In genomic region chr2:222485367-222486211, GRCh38 we compare ENCODE assay signal across 29 cellular contexts.
DNase-seq lines count a peak whose midpoint lies in the region; ATAC-seq lines count a peak whose summit lies in the region.
"Had no signal": no experiment of that assay in that cellular context is flagged by ENCODE, and none has a peak within 500 bp of the region (broad histone marks: within the 10 kb centered on the region; RNA-seq: fewer than 3 reads in every experiment).

No MANE protein-coding gene starts in this region.

- H3K9me3 ChIP-seq in neuron (ENCODE audit: low read length) (no peaks in the 10 kb centered on the region), T-helper 17 cell (ENCODE audit: control insufficient read depth, low read length, poor library complexity, severe bottlenecking) (no peaks in the 10 kb centered on the region)
- H3K9me3 ChIP-seq: testis had no signal

- peaks cover 16% of the 10 kb centered on the region for H3K27me3 Mint-ChIP-seq in T-helper 17 cell
- H3K27me3 Mint-ChIP-seq: activated CD4-positive, alpha-beta memory T cell treated with anti-CD3 and anti-CD28 coated beads for 36 hours; CD4-positive, CD25-positive, alpha-beta regulatory T cell had no signal

- DNase-seq in ELF-1 (ENCODE audit: low read depth, low spot score): peak; percentile 56
- peak; percentile 73 for DNase-seq in ecto neural progenitor cell (ENCODE audit: low spot score)
- DNase-seq in left colon: no peak
- no peak for DNase-seq in T-helper 17 cell
- no peak for DNase-seq in LoVo (ENCODE audit: low spot score)
- no peak for DNase-seq in NCI-H524 (lab: John Stamatoyannopoulos, UW)
- DNase-seq: activated CD4-positive, alpha-beta memory T cell treated with anti-CD3 and anti-CD28 coated beads for 36 hours; activated CD4-positive, alpha-beta T cell treated with anti-CD3 and anti-CD28 coated beads for 1 hour; activated CD8-positive, alpha-beta memory T cell treated with anti-CD3 and anti-CD28 coated beads, Interleukin-2, amount 50 U/mL, for 4 hours; activated naive CD4-positive, alpha-beta T cell treated with Interleukin-2 at 50 U/mL for 16 hours; AML-193; CD4-positive, CD25-positive, alpha-beta regulatory T cell; immature natural killer cell; KG1; midbrain; MM.1S; naive thymus-derived CD4-positive, alpha-beta T cell; NCI-H1105 treated with DMSO at 0.1 percent for 48 hours; NCI-H1930; NCI-H2171 treated with DMSO at 0.1 percent for 48 hours; NCI-H510A treated with DMSO at 0.1 percent for 48 hours; SHP77; stimulated activated CD4-positive, alpha-beta T cell treated with anti-CD3 and anti-CD28 coated beads, Interleukin-1b, Interleukin-23, amount 100 ng/mL, for 48 hours; testis had no signal

- H3K36me3 Mint-ChIP-seq in T-helper 17 cell (ENCODE audit: low read depth): no peaks in the 10 kb centered on the region
- H3K36me3 Mint-ChIP-seq: immature natural killer cell had no signal

- H3K4me1 ChIP-seq in neuron (ENCODE audit: insufficient read depth, low read length): peaks cover 13% of the 10 kb centered on the region

- ATAC-seq in left colon: peak; percentile 45
- no peak for ATAC-seq in T-helper 17 cell
- ATAC-seq: left lobe of liver; naive thymus-derived CD4-positive, alpha-beta T cell had no signal

- intact Hi-C loops in left colon (cut with DNase I, micrococcal nuclease): no loop called here

- H3K36me3 ChIP-seq in neuron (ENCODE audit: insufficient read depth, low read length): no peaks in the 10 kb centered on the region

- no peak overlapping the region for H3K4me3 ChIP-seq in neuron (ENCODE audit: low read length)
- H3K4me3 ChIP-seq: testis had no signal

- peaks cover 5% of the 10 kb centered on the region for H3K4me1 Mint-ChIP-seq in T-helper 17 cell
- H3K4me1 Mint-ChIP-seq: immature natural killer cell; naive thymus-derived CD4-positive, alpha-beta T cell had no signal

- no peak overlapping the region for H3K27ac Mint-ChIP-seq in T-helper 17 cell
- H3K27ac Mint-ChIP-seq: activated CD4-positive, alpha-beta memory T cell treated with anti-CD3 and anti-CD28 coated beads for 36 hours; activated T-helper 1 cell treated with anti-CD3 and anti-CD28 coated beads, Interleukin-12 subunit alpha, Interleukin-12 subunit beta, Interleukin-2, Interleukin-4 antibody, amounts not matched to agents 30 ng/mL and 10 ng/mL and 1 ng/mL, durations not matched to agents 14 hours and 24 hours and 36 hours; CD4-positive, CD25-positive, alpha-beta regulatory T cell; immature natural killer cell; naive thymus-derived CD4-positive, alpha-beta T cell; stimulated activated naive CD8-positive, alpha-beta T cell treated with anti-CD3 and anti-CD28 coated beads, Interleukin-15, Interleukin-2, amounts not matched to agents 100 ng/mL and 50 ng/mL, for 24 hours; T-helper 2 cell treated with Interferon-gamma antibody and Interleukin-4, amounts not matched to agents 5 μg/mL and 100 μg/mL, for 36 hours had no signal

- no peaks in the 10 kb centered on the region for H3K27me3 ChIP-seq in neuron (ENCODE audit: insufficient read depth, low read length)
- H3K27me3 ChIP-seq: testis had no signal

- H3K4me3 Mint-ChIP-seq in T-helper 17 cell: no peak overlapping the region
- H3K4me3 Mint-ChIP-seq: activated CD4-positive, alpha-beta memory T cell treated with anti-CD3 and anti-CD28 coated beads for 36 hours; activated T-helper 1 cell treated with anti-CD3 and anti-CD28 coated beads, Interleukin-12 subunit alpha, Interleukin-12 subunit beta, Interleukin-2, Interleukin-4 antibody, amounts not matched to agents 30 ng/mL and 10 ng/mL and 1 ng/mL, durations not matched to agents 14 hours and 24 hours and 36 hours; CD4-positive, CD25-positive, alpha-beta regulatory T cell; immature natural killer cell; naive thymus-derived CD4-positive, alpha-beta T cell; stimulated activated naive CD8-positive, alpha-beta T cell treated with anti-CD3 and anti-CD28 coated beads, Interleukin-15, Interleukin-2, amounts not matched to agents 100 ng/mL and 50 ng/mL, for 24 hours; T-helper 2 cell treated with Interferon-gamma antibody and Interleukin-4, amounts not matched to agents 5 μg/mL and 100 μg/mL, for 36 hours had no signal

- peak overlapping the region; percentile 10 for H2AFZ ChIP-seq in neuron (ENCODE audit: low read depth, low read length)

Comparison
In these comparisons a context has a peak if more than half of its experiments do, and no peak if none do; other contexts are left out.
1. DNase-seq: peak in ELF-1 (single experiment) and ecto neural progenitor cell (single experiment); none in left colon (0 of 2), T-helper 17 cell (0 of 3), LoVo (single experiment) and NCI-H524 (0 of 2).